ENCODE assay signal across 21 cellular contexts in genomic region chr3:189500798-189501495, GRCh38.
"Had no signal": no experiment of that assay in that cellular context is flagged by ENCODE, and none has a peak within 500 bp of the region (broad histone marks: within the 10 kb centered on the region; RNA-seq: fewer than 3 reads in every experiment).

No MANE protein-coding gene starts in this region.

- H3K9me3 ChIP-seq: body of pancreas, esophagus squamous epithelium, heart left ventricle, lower lobe of right lung, upper lobe of left lung had no signal

- H3K9me3 Mint-ChIP-seq: endodermal cell had no signal

- H3K36me3 Mint-ChIP-seq: natural killer cell had no signal

- H3K4me1 Mint-ChIP-seq: endodermal cell, natural killer cell had no signal

- DNase-seq: activated CD4-positive, alpha-beta memory T cell treated with anti-CD3 and anti-CD28 coated beads, Interleukin-2, amount 10 ng/mL, durations not matched to agents 7 days and 5 days; activated CD4-positive, alpha-beta T cell treated with anti-CD3 and anti-CD28 coated beads for 4 hours; activated effector memory CD4-positive, alpha-beta T cell treated with anti-CD3 and anti-CD28 coated beads, Interleukin-2, amount 50 U/mL, for 16 hours; activated naive CD4-positive, alpha-beta T cell treated with anti-CD3 and anti-CD28 coated beads, Interleukin-2, amount 10 ng/mL, durations not matched to agents 7 days and 5 days; anterior cingulate cortex; body of pancreas; cortex of kidney; endodermal cell; esophagus squamous epithelium; heart left ventricle; islet precursor cell; left colon; lower lobe of right lung; natural killer cell; retina; spleen; stimulated activated CD4-positive, alpha-beta T cell treated with anti-CD3 and anti-CD28 coated beads, Interleukin-4, amount 100 ng/mL, for 24 hours; stimulated activated naive CD8-positive, alpha-beta T cell treated with anti-CD3 and anti-CD28 coated beads, Interleukin-15, Interleukin-2, amounts not matched to agents 100 U/mL and 50 U/mL, for 24 hours; T-helper 9 cell; upper lobe of left lung had no signal

- H3K27me3 ChIP-seq: body of pancreas, esophagus squamous epithelium, heart left ventricle, spleen, upper lobe of left lung had no signal

- H3K27me3 Mint-ChIP-seq: activated CD4-positive, alpha-beta memory T cell treated with anti-CD3 and anti-CD28 coated beads, Interleukin-2, amount 10 ng/mL, durations not matched to agents 7 days and 5 days; activated naive CD4-positive, alpha-beta T cell treated with anti-CD3 and anti-CD28 coated beads, Interleukin-2, amount 10 ng/mL, durations not matched to agents 7 days and 5 days had no signal

- H3K4me1 ChIP-seq: body of pancreas, heart left ventricle, lower lobe of right lung, spleen, upper lobe of left lung had no signal

- ATAC-seq: body of pancreas; heart left ventricle; left colon; lower lobe of right lung; natural killer cell; stimulated activated naive CD8-positive, alpha-beta T cell treated with anti-CD3 and anti-CD28 coated beads, Interleukin-15, Interleukin-2, amounts not matched to agents 100 U/mL and 50 U/mL, for 24 hours had no signal

- H3K27ac ChIP-seq: body of pancreas, cardiac muscle cell, esophagus squamous epithelium, heart left ventricle, lower lobe of right lung, spleen, upper lobe of left lung had no signal

- H3K4me3 ChIP-seq: body of pancreas, cardiac muscle cell, esophagus squamous epithelium, heart left ventricle, lower lobe of right lung, spleen, upper lobe of left lung had no signal

- H3K36me3 ChIP-seq: cardiac muscle cell, esophagus squamous epithelium, heart left ventricle, lower lobe of right lung, spleen, upper lobe of left lung had no signal

- H3K27ac Mint-ChIP-seq: activated CD4-positive, alpha-beta memory T cell treated with anti-CD3 and anti-CD28 coated beads, Interleukin-2, amount 10 ng/mL, durations not matched to agents 7 days and 5 days; activated naive CD4-positive, alpha-beta T cell treated with anti-CD3 and anti-CD28 coated beads, Interleukin-2, amount 10 ng/mL, durations not matched to agents 7 days and 5 days; endodermal cell; natural killer cell had no signal

- H3K4me3 Mint-ChIP-seq: activated CD4-positive, alpha-beta memory T cell treated with anti-CD3 and anti-CD28 coated beads, Interleukin-2, amount 10 ng/mL, durations not matched to agents 7 days and 5 days; activated naive CD4-positive, alpha-beta T cell treated with anti-CD3 and anti-CD28 coated beads, Interleukin-2, amount 10 ng/mL, durations not matched to agents 7 days and 5 days; endodermal cell; natural killer cell had no signal
